Comparison of ENCODE assay signal across 8 cellular contexts in the genomic region with DNA sequence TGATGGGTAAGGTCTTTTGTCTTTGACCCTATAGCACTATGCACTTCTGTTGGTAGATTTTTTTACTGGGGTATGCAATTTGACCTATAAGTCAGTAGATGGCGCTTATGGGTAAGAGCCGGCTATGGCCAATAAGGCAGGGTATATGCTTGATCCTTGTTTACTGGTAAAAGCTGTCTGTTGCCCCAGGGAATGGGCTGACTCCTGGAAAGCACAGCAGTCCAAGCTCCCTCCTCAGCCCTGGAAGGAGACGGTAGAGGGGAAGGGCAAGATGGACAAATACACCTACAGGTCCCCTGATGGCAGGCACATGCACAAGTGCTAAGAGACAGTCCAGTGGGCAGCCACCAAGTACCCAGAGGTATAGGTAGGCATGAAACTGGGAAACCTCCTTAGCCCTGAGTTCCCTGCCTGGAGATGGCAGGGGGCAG.
DNase-seq lines count a peak whose midpoint lies in the region; ATAC-seq and TF ChIP-seq lines count a peak whose summit lies in the region.

No MANE protein-coding gene starts in this region.

- peaks cover 21% of the 10 kb centered on the region for H3K27me3 Mint-ChIP-seq in chondrocyte (ENCODE audit: low read depth)

- H3K9me3 Mint-ChIP-seq in chondrocyte (ENCODE audit: low read depth), result peaks cover 18% of the 10 kb centered on the region

- H3K27ac Mint-ChIP-seq in chondrocyte (ENCODE audit: unreplicated experiment), result no peak overlapping the region

- WGBS in right lobe of liver (ENCODE audit: insufficient coverage, low coverage, low lambda C conversion rate, missing lambda C conversion rate), result 4% methylated on average over 2 of the region's 3 CpGs

- POLR2A ChIA-PET in AG04449 (lab: Yijun Ruan, JAX), result no interaction called here

- peak; percentile 10 for DNase-seq in AG04449 (ENCODE audit: low read depth, low spot score)
- peak; percentile 47 for DNase-seq in NCI-H226
- no peak for DNase-seq in chondrocyte (ENCODE audit: low spot score)
- peak in 1 of 3 donors; percentile 31 for DNase-seq in right lobe of liver
- DNase-seq in activated CD4-positive, alpha-beta T cell treated with anti-CD3 and anti-CD28 coated beads, Interleukin-2, amount 50 U/mL, for 48 hours, result no peak
- DNase-seq in stimulated activated CD4-positive, alpha-beta T cell treated with anti-CD3 and anti-CD28 coated beads, Interleukin-4, amount 100 ng/mL, for 4 hours, result no peak

- H3K4me3 Mint-ChIP-seq in chondrocyte (ENCODE audit: unreplicated experiment), result no peak overlapping the region

- TF ChIP-seq CTCF in AG04449 (IDR thresholded peaks at IDR 0.05; ENCODE audit: insufficient read depth, low read length, missing control alignments) (peak; percentile 59), GM12875 (IDR thresholded peaks at IDR 0.05; ENCODE audit: borderline replicate concordance, insufficient read depth, low read depth, low read length) (peak; percentile 62), chondrocyte (IDR thresholded peaks at IDR 0.05) (peak; percentile 86), right lobe of liver (IDR thresholded peaks at IDR 0.05) (peak; percentile 64 to 74 (median 68))

- H3K9me3 ChIP-seq in right lobe of liver, result peaks cover 0 to 8% (median 0%) of the 10 kb centered on the region in 4 donors

- no peaks in the 10 kb centered on the region for H3K27me3 ChIP-seq in right lobe of liver

- H3K36me3 Mint-ChIP-seq in chondrocyte (ENCODE audit: low read depth), result peaks cover 2% of the 10 kb centered on the region

- no peak overlapping the region for H3K27ac ChIP-seq in right lobe of liver

- CTCF ChIA-PET in AG04449 (lab: Yijun Ruan, JAX), result interaction anchor here (0.6 to 4.2 kb wide), 9 partner anchors 15 to 528 kb away, joined by 3 to 33 read pairs (median 4); no protein-coding TSS in a partner anchor

- no peak for TF ChIP-seq POLR2A in right lobe of liver (IDR thresholded peaks at IDR 0.05)

- no peaks in the 10 kb centered on the region for H3K4me1 ChIP-seq in right lobe of liver

- H3K4me3 ChIP-seq in AG04449 (ENCODE audit: low read depth, low read length) (no peak overlapping the region), GM12875 (ENCODE audit: low read depth, low read length) (no peak overlapping the region), right lobe of liver (no peak overlapping the region)

- intact Hi-C loops in right lobe of liver (cut with DNase I), result no loop called here

- peak; percentile 86 for ATAC-seq in HG02852 (IDR thresholded peaks at IDR 0.05; ENCODE audit: unreplicated experiment)
- ATAC-seq in right lobe of liver, result peak; percentile 85 to 90 (median 87)

- no peaks in the 10 kb centered on the region for H3K36me3 ChIP-seq in right lobe of liver

- H3K4me1 Mint-ChIP-seq in chondrocyte (ENCODE audit: low read depth), result no peaks in the 10 kb centered on the region

Comparison
In these comparisons a context has a peak if more than half of its experiments do, and no peak if none do; other contexts are left out.
1. DNase-seq: peak in AG04449 (single experiment) and NCI-H226 (single experiment); none in chondrocyte (single experiment), activated CD4-positive, alpha-beta T cell treated with anti-CD3 and anti-CD28 coated beads, Interleukin-2, amount 50 U/mL, for 48 hours (0 of 2) and stimulated activated CD4-positive, alpha-beta T cell treated with anti-CD3 and anti-CD28 coated beads, Interleukin-4, amount 100 ng/mL, for 4 hours (0 of 2).
2. Peak in every context shown above with its lines, with median percentiles within 50 percentile points of each other: CTCF ChIP-seq.